8 cellular contexts compared by ENCODE assay signal in genomic region chr1:23167353-23168078, GRCh38. TPM values are rescaled to one million over a fixed set of nuclear protein-coding genes. Genes with fewer than 3 reads are reported as not detected.
DNase-seq lines count a peak whose midpoint lies in the region; ATAC-seq and TF ChIP-seq lines count a peak whose summit lies in the region.

No MANE protein-coding gene starts in this region.

- 0 out of 2 replicates have a peak, but pooled peaks cover 6% of the 10 kb centered on the region for H3K4me1 ChIP-seq in SJCRH30
- peaks cover 6% of the 10 kb centered on the region for H3K4me1 ChIP-seq in cardiac muscle cell (ENCODE audit: low read depth)
- peaks cover 8% of the 10 kb centered on the region for H3K4me1 ChIP-seq in ovary (ENCODE audit: insufficient read depth)

- intact Hi-C loops in ovary (cut with DNase I): loop anchor here in 1 of 4 donors (5.0 kb wide), 1 partner anchor 45 kb away; no protein-coding TSS in a partner anchor

- peak overlapping the region; percentile 89 for H3K4me3 ChIP-seq in AG10803 (ENCODE audit: low read length)
- H3K4me3 ChIP-seq in SJCRH30: peak overlapping the region; percentile 81
- peak overlapping the region; percentile 78 for H3K4me3 ChIP-seq in cardiac muscle cell
- H3K4me3 ChIP-seq in ovary: peak overlapping the region; percentile 78

- peaks cover 3% of the 10 kb centered on the region; the same call in 1 of the 2 replicates for H3K36me3 ChIP-seq in SJCRH30
- H3K36me3 ChIP-seq in cardiac muscle cell: no peaks in the 10 kb centered on the region
- no peaks in the 10 kb centered on the region for H3K36me3 ChIP-seq in ovary

- no peak for TF ChIP-seq POLR2A in ovary (IDR thresholded peaks at IDR 0.05)

- 0 to 1% (median 0%) methylated on average over 33 to 45 of the region's 45 CpGs for WGBS in ovary, 3 donors

- ATAC-seq in GM21723 (IDR thresholded peaks at IDR 0.05; ENCODE audit: unreplicated experiment) (peak; percentile 36), GM21381 (IDR thresholded peaks at IDR 0.05; ENCODE audit: unreplicated experiment) (no peak), GM18519 (IDR thresholded peaks at IDR 0.05; ENCODE audit: low FRiP score, unreplicated experiment) (no peak)
- peak; percentile 22 for ATAC-seq in activated naive CD8-positive, alpha-beta T cell treated with anti-CD3 and anti-CD28 coated beads, Interleukin-2, amount 50 U/mL, for 24 hours

- peak; percentile 76 for DNase-seq in AG10803 (ENCODE audit: low read depth)
- DNase-seq in SJCRH30: peak; percentile 59 to 65
- DNase-seq in activated naive CD8-positive, alpha-beta T cell treated with anti-CD3 and anti-CD28 coated beads, Interleukin-2, amount 50 U/mL, for 24 hours: peak; percentile 43
- peak; percentile 61 to 72 for DNase-seq in cardiac muscle cell (ENCODE audit: low read depth in 1 of 2, low spot score in 1 of 2)
- DNase-seq in ovary: peak; percentile 31 to 68 (median 53)

- H3K27me3 ChIP-seq in SJCRH30 (no peaks in the 10 kb centered on the region), cardiac muscle cell (no peaks in the 10 kb centered on the region), ovary (no peaks in the 10 kb centered on the region)

- no peaks in the 10 kb centered on the region for H3K27me3 Mint-ChIP-seq in activated naive CD8-positive, alpha-beta T cell treated with anti-CD3 and anti-CD28 coated beads, Interleukin-2, amount 50 U/mL, for 24 hours

- H3K36me3 Mint-ChIP-seq in activated naive CD8-positive, alpha-beta T cell treated with anti-CD3 and anti-CD28 coated beads, Interleukin-2, amount 50 U/mL, for 24 hours (ENCODE audit: low read depth): no peaks in the 10 kb centered on the region

- H3K27ac ChIP-seq in SJCRH30 (peak overlapping the region; percentile 53), cardiac muscle cell (peak overlapping the region; percentile 99), ovary (peak overlapping the region; percentile 85 to 87)

- H3K4me1 Mint-ChIP-seq in activated naive CD8-positive, alpha-beta T cell treated with anti-CD3 and anti-CD28 coated beads, Interleukin-2, amount 50 U/mL, for 24 hours: peaks cover 33% of the 10 kb centered on the region

- no peaks in the 10 kb centered on the region for H3K9me3 Mint-ChIP-seq in activated naive CD8-positive, alpha-beta T cell treated with anti-CD3 and anti-CD28 coated beads, Interleukin-2, amount 50 U/mL, for 24 hours

- H3K9me3 ChIP-seq in SJCRH30 (replicated peaks) (no peaks in the 10 kb centered on the region), cardiac muscle cell (ENCODE audit: low read depth) (no peaks in the 10 kb centered on the region), ovary (no peaks in the 10 kb centered on the region)

- no peak overlapping the region for H3K27ac Mint-ChIP-seq in activated naive CD8-positive, alpha-beta T cell treated with anti-CD3 and anti-CD28 coated beads, Interleukin-2, amount 50 U/mL, for 24 hours

- TF ChIP-seq CTCF in AG10803 (conservative IDR thresholded peaks at IDR 0.05; ENCODE audit: low read length) (0 out of 2 replicates have a peak, but pooled peaks have one; percentile 5), cardiac muscle cell (IDR thresholded peaks at IDR 0.05; ENCODE audit: low read depth, low read length) (no peak), ovary (IDR thresholded peaks at IDR 0.05) (no peak)

- H3K4me3 Mint-ChIP-seq in activated naive CD8-positive, alpha-beta T cell treated with anti-CD3 and anti-CD28 coated beads, Interleukin-2, amount 50 U/mL, for 24 hours: peak overlapping the region; percentile 94

- TF ChIP-seq EP300 in ovary (IDR thresholded peaks at IDR 0.05): no peak

RNA-seq across cellular contexts. Expression of gene LUZP1, which starts 1.1 kb away (rescaled TPM):
- total RNA-seq in SJCRH30 (2014; rRNA removed; shearing (Covaris generic)): 28.8 and 29.8 TPM in 2 replicates
- 19.7 and 26.6 TPM in 2 replicates for total RNA-seq in cardiac muscle cell
- 34.2 and 35.2 TPM in 2 replicates for polyA plus RNA-seq in cardiac muscle cell
- 10 to 100 TPM in 6 of 7 donors, 1 to 10 TPM in 1; 9.4 to 30.7 (median 23.2) TPM for total RNA-seq in ovary
- 10 to 100 TPM in 1 of 2 donors, 1 to 10 TPM in 1; 6.8 to 28.5 TPM for polyA plus RNA-seq in ovary

RNA-seq across cellular contexts. Expression of gene HTR1D, which starts 49.8 kb away (rescaled TPM):
- total RNA-seq in SJCRH30 (2014; rRNA removed; shearing (Covaris generic)): not detected in 2 replicates
- total RNA-seq in cardiac muscle cell (0.09 TPM in 1 of 2 replicates, not detected in the other), ovary (under 1 TPM in 3 of 7 donors, not detected in 4; 0.08 to 0.80 (median 0.12) TPM)
- polyA plus RNA-seq in cardiac muscle cell (not detected in 2 replicates), ovary (under 1 TPM in 1 of 2 donors, not detected in 1; 0.05 TPM)

Comparison
In these comparisons a context has a peak if more than half of its experiments do, and no peak if none do; other contexts are left out.
1. ATAC-seq: peak in GM21723 (single experiment) and activated naive CD8-positive, alpha-beta T cell treated with anti-CD3 and anti-CD28 coated beads, Interleukin-2, amount 50 U/mL, for 24 hours (single experiment); none in GM21381 (single experiment) and GM18519 (single experiment).
2. Peak in every context shown above with its lines, with median percentiles within 50 percentile points of each other: DNase-seq, H3K4me3 ChIP-seq and H3K27ac ChIP-seq.